Comparison of ENCODE assay signal across 1 cellular context in genomic region chr18:24063121-24063731, GRCh38.
TF ChIP-seq lines count a peak whose summit lies in the region.

No MANE protein-coding gene starts in this region.

TF ChIP-seq in SK-N-SH, 30 proteins besides CTCF, POLR2A, EP300 and RAD21 (continued from another document):
- no peak for TF ChIP-seq IRF3 (IDR thresholded peaks at IDR 0.05; ENCODE audit: low read depth, low read length)
- TF ChIP-seq NFIC (IDR thresholded peaks at IDR 0.05; ENCODE audit: borderline replicate concordance): no peak
- 0 out of 2 replicates have a peak, but pooled peaks have one; percentile 17 for TF ChIP-seq JUND (IDR thresholded peaks at IDR 0.05)
TF ChIP-seq in SK-N-SH: peak in this region for 2.
